In genomic region chr2:102240640-102241370, GRCh38 we compare ENCODE assay signal across 1 cellular context.
TF ChIP-seq lines count a peak whose summit lies in the region.

No MANE protein-coding gene starts in this region.

TF ChIP-seq in K562, 482 proteins besides CTCF, POLR2A, EP300 and RAD21 (continued from another document):
- TF ChIP-seq, protein P1, sequence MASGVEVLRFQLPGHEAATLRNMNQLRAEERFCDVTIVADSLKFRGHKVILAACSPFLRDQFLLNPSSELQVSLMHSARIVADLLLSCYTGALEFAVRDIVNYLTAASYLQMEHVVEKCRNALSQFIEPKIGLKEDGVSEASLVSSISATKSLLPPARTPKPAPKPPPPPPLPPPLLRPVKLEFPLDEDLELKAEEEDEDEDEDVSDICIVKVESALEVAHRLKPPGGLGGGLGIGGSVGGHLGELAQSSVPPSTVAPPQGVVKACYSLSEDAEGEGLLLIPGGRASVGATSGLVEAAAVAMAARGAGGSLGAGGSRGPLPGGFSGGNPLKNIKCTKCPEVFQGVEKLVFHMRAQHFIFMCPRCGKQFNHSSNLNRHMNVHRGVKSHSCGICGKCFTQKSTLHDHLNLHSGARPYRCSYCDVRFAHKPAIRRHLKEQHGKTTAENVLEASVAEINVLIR (CRISPR knock-in tag; IDR thresholded peaks at IDR 0.05), result no peak
- no peak for TF ChIP-seq ZNF143 (CRISPR knock-in tag; IDR thresholded peaks at IDR 0.05)
- no peak for TF ChIP-seq CHCHD3 (CRISPR knock-in tag; IDR thresholded peaks at IDR 0.05)
- TF ChIP-seq ZSCAN29 (IDR thresholded peaks at IDR 0.05), result no peak
- peak; percentile 89 for TF ChIP-seq ETV1 (tag; conservative IDR thresholded peaks at IDR 0.05; ENCODE audit: low read depth)
- peak; percentile 48 for TF ChIP-seq NEUROD1 (IDR thresholded peaks at IDR 0.05; ENCODE audit: borderline replicate concordance, low read depth, low read length, partially characterized antibody)
- no peak for TF ChIP-seq PTRF (tag; IDR thresholded peaks at IDR 0.05)
TF ChIP-seq in K562: peak in this region for 44.
